In genomic region chr1:161772397-161772796, GRCh38 we compare ENCODE assay signal across 18 cellular contexts. TPM values are rescaled to one million over a fixed set of nuclear protein-coding genes. Genes with fewer than 3 reads are reported as not detected.
A peak's percentile ranks its signal among the peaks of the same experiment; 100 is the strongest.
DNase-seq lines count a peak whose midpoint lies in the region; ATAC-seq and TF ChIP-seq lines count a peak whose summit lies in the region.
"Had no signal": no experiment of that assay in that cellular context is flagged by ENCODE, and none has a peak within 500 bp of the region (broad histone marks: within the 10 kb centered on the region; RNA-seq: fewer than 3 reads in every experiment).

No MANE protein-coding gene starts in this region.

- in situ Hi-C loops in GM13977 (cut with MboI; ENCODE audit: low pct_unique_long_range_greater_than_20kb, low sequenced_read_pairs, unreplicated experiment) = no loop called here

- peak; percentile 37 for ATAC-seq in activated CD8-positive, alpha-beta memory T cell treated with anti-CD3 and anti-CD28 coated beads, Interleukin-2, amount 10 ng/mL, durations not matched to agents 7 days and 5 days
- peak; percentile 30 to 66 for ATAC-seq in left cardiac atrium
- no peak for ATAC-seq in GM19035 (IDR thresholded peaks at IDR 0.05; ENCODE audit: unreplicated experiment)

- no peak overlapping the region for H3K4me3 Mint-ChIP-seq in activated CD8-positive, alpha-beta memory T cell treated with anti-CD3 and anti-CD28 coated beads, Interleukin-2, amount 10 ng/mL, durations not matched to agents 7 days and 5 days
- no peak overlapping the region for H3K4me3 Mint-ChIP-seq in chondrocyte (ENCODE audit: unreplicated experiment)
- H3K4me3 Mint-ChIP-seq: neural crest cell had no signal

- peaks cover 3% of the 10 kb centered on the region for H3K36me3 Mint-ChIP-seq in activated CD8-positive, alpha-beta memory T cell treated with anti-CD3 and anti-CD28 coated beads, Interleukin-2, amount 10 ng/mL, durations not matched to agents 7 days and 5 days
- H3K36me3 Mint-ChIP-seq in chondrocyte (ENCODE audit: low read depth) = no peaks in the 10 kb centered on the region

- DNase-seq in activated CD8-positive, alpha-beta memory T cell treated with anti-CD3 and anti-CD28 coated beads, Interleukin-2, amount 10 ng/mL, durations not matched to agents 7 days and 5 days = no peak
- no peak for DNase-seq in activated CD8-positive, alpha-beta memory T cell treated with anti-CD3 and anti-CD28 coated beads, Interleukin-2, amount 50 U/mL, for 48 hours
- DNase-seq in SIG-M5 (lab: John Stamatoyannopoulos, UW) (peak; percentile 46), left cardiac atrium (no peak), spleen (no peak), chondrocyte (ENCODE audit: low spot score) (no peak), GM13977 (ENCODE audit: low spot score) (no peak)
- DNase-seq: 8988T; activated CD4-positive, alpha-beta T cell treated with anti-CD3 and anti-CD28 coated beads for 1 hour; activated effector memory CD4-positive, alpha-beta T cell treated with anti-CD3 and anti-CD28 coated beads, Interleukin-2, amount 50 U/mL, for 16 hours; GM23248; NCI-H1417; NCI-H774; thyroid gland had no signal

- TF ChIP-seq POLR2A in spleen (IDR thresholded peaks at IDR 0.05) = no peak

- H3K4me3 ChIP-seq in spleen = peak overlapping the region in 1 of 8 donors; percentile 9
- H3K4me3 ChIP-seq: breast epithelium, GM23248, SK-N-MC, thyroid gland had no signal

- H3K27ac Mint-ChIP-seq in activated CD8-positive, alpha-beta memory T cell treated with anti-CD3 and anti-CD28 coated beads, Interleukin-2, amount 10 ng/mL, durations not matched to agents 7 days and 5 days = no peak overlapping the region
- H3K27ac Mint-ChIP-seq in chondrocyte (ENCODE audit: unreplicated experiment) = no peak overlapping the region

- H3K4me1 Mint-ChIP-seq in activated CD8-positive, alpha-beta memory T cell treated with anti-CD3 and anti-CD28 coated beads, Interleukin-2, amount 10 ng/mL, durations not matched to agents 7 days and 5 days = peaks cover 23% of the 10 kb centered on the region
- H3K4me1 Mint-ChIP-seq in chondrocyte (ENCODE audit: low read depth) = peaks cover 15% of the 10 kb centered on the region

- no peaks in the 10 kb centered on the region for H3K9me3 ChIP-seq in spleen
- H3K9me3 ChIP-seq: breast epithelium, thyroid gland had no signal

- no peaks in the 10 kb centered on the region for H3K27me3 Mint-ChIP-seq in activated CD8-positive, alpha-beta memory T cell treated with anti-CD3 and anti-CD28 coated beads, Interleukin-2, amount 10 ng/mL, durations not matched to agents 7 days and 5 days
- no peaks in the 10 kb centered on the region for H3K27me3 Mint-ChIP-seq in chondrocyte (ENCODE audit: low read depth)

- CTCF ChIA-PET in activated CD8-positive, alpha-beta memory T cell treated with anti-CD3 and anti-CD28 coated beads, Interleukin-2, amount 10 ng/mL, durations not matched to agents 7 days and 5 days (lab: Charles Lee) = interaction anchor here (0.6 to 1.4 kb wide), 7 partner anchors 10 to 265 kb away, joined by 3 to 6 read pairs (median 3); partner anchors contain the start of gene DUSP12

- peaks cover 14 to 100% (median 82%) of the 10 kb centered on the region in 6 donors for H3K4me1 ChIP-seq in spleen
- H3K4me1 ChIP-seq: breast epithelium had no signal

- H3K9me3 Mint-ChIP-seq in activated CD8-positive, alpha-beta memory T cell treated with anti-CD3 and anti-CD28 coated beads, Interleukin-2, amount 10 ng/mL, durations not matched to agents 7 days and 5 days (ENCODE audit: low read depth) = no peaks in the 10 kb centered on the region
- no peaks in the 10 kb centered on the region for H3K9me3 Mint-ChIP-seq in chondrocyte (ENCODE audit: low read depth)
- H3K9me3 Mint-ChIP-seq: neural crest cell had no signal

- intact Hi-C loops in left cardiac atrium (cut with DNase I) = no loop called here
- intact Hi-C loops in spleen (cut with DNase I; ENCODE audit: low total_unique reads) = no loop called here

- no peaks in the 10 kb centered on the region for H3K27me3 ChIP-seq in spleen (replicated peaks in 1 of 7)
- H3K27me3 ChIP-seq: breast epithelium, thyroid gland had no signal

- peaks cover 0 to 3% (median 0%) of the 10 kb centered on the region in 6 donors for H3K36me3 ChIP-seq in spleen
- H3K36me3 ChIP-seq: breast epithelium, thyroid gland had no signal

- peak overlapping the region in 7 of 8 donors; percentile 53 to 89 (median 75) for H3K27ac ChIP-seq in spleen
- H3K27ac ChIP-seq: breast epithelium, GM23248, SK-N-MC, thyroid gland had no signal

- TF ChIP-seq CTCF in spleen (IDR thresholded peaks at IDR 0.05 in 8 of 11, conservative IDR thresholded peaks at IDR 0.05 in 3 of 11) (no peak), chondrocyte (IDR thresholded peaks at IDR 0.05) (no peak), GM13977 (IDR thresholded peaks at IDR 0.05; ENCODE audit: extremely low read depth, insufficient read depth, missing control alignments) (no peak)

RNA-seq across cellular contexts. Expression of gene ATF6, which starts 6.3 kb away (rescaled TPM):
- total RNA-seq in activated CD8-positive, alpha-beta memory T cell treated with anti-CD3 and anti-CD28 coated beads, Interleukin-2, amount 10 ng/mL, durations not matched to agents 7 days and 5 days = 10 to 100 TPM; 16.8 to 21.3 TPM
- total RNA-seq in left cardiac atrium = 10 to 100 TPM; 14.4 to 20.3 TPM
- total RNA-seq in spleen = 10 to 100 TPM; 25.2 to 46.8 (median 34.2) TPM
- polyA plus RNA-seq in spleen = 1 to 10 TPM; 2.5 to 4.3 (median 3.4) TPM
- total RNA-seq in chondrocyte = 27.6 to 29.1 TPM (median 28.0 TPM) in 3 replicates

RNA-seq across cellular contexts. Expression of gene DUSP12, which starts 22.8 kb away (rescaled TPM):
- 10 to 100 TPM; 27.2 to 34.5 TPM for total RNA-seq in activated CD8-positive, alpha-beta memory T cell treated with anti-CD3 and anti-CD28 coated beads, Interleukin-2, amount 10 ng/mL, durations not matched to agents 7 days and 5 days
- total RNA-seq in left cardiac atrium (10 to 100 TPM; 10.9 to 12.0 TPM), spleen (10 to 100 TPM; 18.2 to 39.9 (median 23.7) TPM), chondrocyte (19.1 to 21.0 TPM (median 19.3 TPM) in 3 replicates)
- polyA plus RNA-seq in spleen = 10 to 100 TPM; 17.9 to 27.8 (median 21.1) TPM

RNA-seq across cellular contexts. Expression of gene FCRLB, which starts 51.1 kb away (rescaled TPM):
- total RNA-seq in activated CD8-positive, alpha-beta memory T cell treated with anti-CD3 and anti-CD28 coated beads, Interleukin-2, amount 10 ng/mL, durations not matched to agents 7 days and 5 days = 1 to 10 TPM in 1 of 2 experiments, under 1 TPM in 1; 0.63 to 1.1 TPM
- total RNA-seq in left cardiac atrium (under 1 TPM; 0.24 to 0.77 TPM), spleen (1 to 10 TPM; 1.2 to 4.3 (median 1.6) TPM), chondrocyte (0.28 to 0.35 TPM in 2 of 3 replicates, not detected in the other)
- 1 to 10 TPM; 2.5 to 4.3 (median 4.3) TPM for polyA plus RNA-seq in spleen
